22 cellular contexts compared by ENCODE assay signal in the genomic region with DNA sequence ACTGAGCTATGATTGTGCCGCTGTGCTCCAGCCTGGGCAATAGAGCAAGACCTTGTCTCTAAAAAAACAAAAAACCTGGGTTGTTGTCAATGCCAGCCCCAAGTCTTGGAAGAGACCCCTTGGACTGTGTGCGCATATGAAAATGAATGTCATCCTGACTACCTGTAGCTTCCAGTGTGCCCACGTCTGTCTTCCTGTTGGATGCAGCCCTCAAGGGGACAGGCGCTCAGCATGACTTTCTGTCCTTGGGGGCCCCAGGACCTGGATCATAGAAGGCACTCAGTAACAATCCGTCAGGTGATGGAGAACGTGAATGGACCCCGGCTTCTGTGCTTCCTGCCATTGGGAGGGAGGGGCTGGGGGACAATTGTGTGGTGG. TPM values are rescaled to one million over a fixed set of nuclear protein-coding genes. Genes with fewer than 3 reads are reported as not detected.
DNase-seq lines count a peak whose midpoint lies in the region; ATAC-seq and TF ChIP-seq lines count a peak whose summit lies in the region.
"Had no signal": no experiment of that assay in that cellular context is flagged by ENCODE, and none has a peak within 500 bp of the region (broad histone marks: within the 10 kb centered on the region; RNA-seq: fewer than 3 reads in every experiment).

No MANE protein-coding gene starts in this region.

- no peaks in the 10 kb centered on the region for H3K9me3 Mint-ChIP-seq in activated CD4-positive, alpha-beta memory T cell treated with anti-CD3 and anti-CD28 coated beads, Interleukin-2, amount 10 ng/mL, durations not matched to agents 7 days and 5 days
- H3K9me3 Mint-ChIP-seq in activated CD4-positive, alpha-beta memory T cell treated with anti-CD3 and anti-CD28 coated beads for 36 hours = no peaks in the 10 kb centered on the region
- H3K9me3 Mint-ChIP-seq: CD8-positive, alpha-beta memory T cell had no signal

- H3K36me3 ChIP-seq in right atrium auricular region (no peaks in the 10 kb centered on the region), lung (ENCODE audit: control insufficient read depth in 2 of 2, insufficient read depth in 2 of 2, low read length in 2 of 2) (no peaks in the 10 kb centered on the region)
- H3K36me3 ChIP-seq: Peyer's patch had no signal

- CTCF ChIA-PET in activated CD4-positive, alpha-beta memory T cell treated with anti-CD3 and anti-CD28 coated beads, Interleukin-2, amount 10 ng/mL, durations not matched to agents 7 days and 5 days (lab: Charles Lee) = interaction anchor here (0.6 kb wide), 1 partner anchor 23 kb away, joined by 3 read pairs; no protein-coding TSS in a partner anchor
- CTCF ChIA-PET in activated CD4-positive, alpha-beta memory T cell treated with anti-CD3 and anti-CD28 coated beads for 36 hours (lab: Charles Lee) = interaction anchor here (0.6 to 1.0 kb wide), 2 partner anchors 13 to 25 kb away, joined by 3 read pairs; no protein-coding TSS in a partner anchor

- peaks cover 12% of the 10 kb centered on the region for H3K27me3 Mint-ChIP-seq in activated CD4-positive, alpha-beta memory T cell treated with anti-CD3 and anti-CD28 coated beads, Interleukin-2, amount 10 ng/mL, durations not matched to agents 7 days and 5 days
- peaks cover 22% of the 10 kb centered on the region for H3K27me3 Mint-ChIP-seq in activated CD4-positive, alpha-beta memory T cell treated with anti-CD3 and anti-CD28 coated beads for 36 hours

- H3K4me1 ChIP-seq in right atrium auricular region = peaks cover 0 to 7% of the 10 kb centered on the region in 2 donors
- H3K4me1 ChIP-seq in lung (ENCODE audit: control insufficient read depth in 2 of 2, insufficient read depth in 2 of 2, low read length in 2 of 2) = peaks cover 0 to 3% of the 10 kb centered on the region in 2 donors

- peak; percentile 14 for DNase-seq in activated CD4-positive, alpha-beta memory T cell treated with anti-CD3 and anti-CD28 coated beads, Interleukin-2, amount 10 ng/mL, durations not matched to agents 7 days and 5 days
- DNase-seq in activated CD4-positive, alpha-beta memory T cell treated with anti-CD3 and anti-CD28 coated beads for 36 hours = no peak
- peak; percentile 43 for DNase-seq in right atrium auricular region (ENCODE audit: low spot score)
- DNase-seq in cardiac septum (ENCODE audit: low spot score) = no peak
- peak; percentile 10 for DNase-seq in lung (ENCODE audit: low spot score)
- no peak for DNase-seq in central memory CD4-positive, alpha-beta T cell
- DNase-seq in NCI-H524 (lab: John Stamatoyannopoulos, UW) = no peak
- DNase-seq: Calu3; CD8-positive, alpha-beta memory T cell; Karpas-422; NCI-H1105 treated with DMSO at 0.1 percent for 48 hours; NCI-H2029 treated with DMSO at 0.1 percent for 48 hours; NCI-H345; NCI-H524 treated with DMSO at 0.1 percent for 48 hours; NCI-H82; Peyer's patch had no signal

- no peaks in the 10 kb centered on the region for H3K9me3 ChIP-seq in right atrium auricular region
- no peaks in the 10 kb centered on the region for H3K9me3 ChIP-seq in lung (ENCODE audit: control insufficient read depth in 2 of 2, insufficient read depth in 1 of 2, low read length in 1 of 2)
- H3K9me3 ChIP-seq: Peyer's patch had no signal

- POLR2A ChIA-PET in activated CD4-positive, alpha-beta memory T cell treated with anti-CD3 and anti-CD28 coated beads, Interleukin-2, amount 10 ng/mL, durations not matched to agents 7 days and 5 days (lab: Charles Lee) = no interaction called here
- POLR2A ChIA-PET in activated CD4-positive, alpha-beta memory T cell treated with anti-CD3 and anti-CD28 coated beads for 36 hours (lab: Charles Lee) = interaction anchor here (1.2 kb wide), 1 partner anchor 9 kb away, joined by 3 read pairs; the partner anchor contains the start of gene PRF1

- no peak overlapping the region for H3K4me3 ChIP-seq in right atrium auricular region
- no peak overlapping the region for H3K4me3 ChIP-seq in lung
- H3K4me3 ChIP-seq: Peyer's patch had no signal

- H3K27ac ChIP-seq in right atrium auricular region = no peak overlapping the region
- H3K27ac ChIP-seq in lung (ENCODE audit: low read depth in 1 of 2, low read length in 1 of 2) = no peak overlapping the region
- H3K27ac ChIP-seq: 22Rv1, C4-2B, Peyer's patch had no signal

- H3K27ac Mint-ChIP-seq in activated CD4-positive, alpha-beta memory T cell treated with anti-CD3 and anti-CD28 coated beads, Interleukin-2, amount 10 ng/mL, durations not matched to agents 7 days and 5 days = no peak overlapping the region
- H3K27ac Mint-ChIP-seq in activated CD4-positive, alpha-beta memory T cell treated with anti-CD3 and anti-CD28 coated beads for 36 hours = no peak overlapping the region

- no peak overlapping the region for H3K4me3 Mint-ChIP-seq in activated CD4-positive, alpha-beta memory T cell treated with anti-CD3 and anti-CD28 coated beads, Interleukin-2, amount 10 ng/mL, durations not matched to agents 7 days and 5 days
- H3K4me3 Mint-ChIP-seq in activated CD4-positive, alpha-beta memory T cell treated with anti-CD3 and anti-CD28 coated beads for 36 hours = no peak overlapping the region

- ATAC-seq in lung (ENCODE audit: insufficient read depth, low FRiP score) (no peak), HG02885 (IDR thresholded peaks at IDR 0.05; ENCODE audit: poor library complexity, unreplicated experiment) (no peak)

- WGBS in lung, 2 donors = 87 to 94% methylated on average over 7 of the region's 7 CpGs

- intact Hi-C loops in activated CD4-positive, alpha-beta memory T cell treated with anti-CD3 and anti-CD28 coated beads for 36 hours (cut with micrococcal nuclease) = no loop called here
- intact Hi-C loops in cardiac septum (cut with DNase I) = no loop called here

- H3K4me1 Mint-ChIP-seq in activated CD4-positive, alpha-beta memory T cell treated with anti-CD3 and anti-CD28 coated beads, Interleukin-2, amount 10 ng/mL, durations not matched to agents 7 days and 5 days = peaks cover 12% of the 10 kb centered on the region
- no peaks in the 10 kb centered on the region for H3K4me1 Mint-ChIP-seq in activated CD4-positive, alpha-beta memory T cell treated with anti-CD3 and anti-CD28 coated beads for 36 hours (ENCODE audit: low read depth)

- TF ChIP-seq CTCF in right atrium auricular region (IDR thresholded peaks at IDR 0.05) (no peak), lung (IDR thresholded peaks at IDR 0.05; ENCODE audit: control extremely low read depth, extremely low read depth) (no peak)

- H3K27me3 ChIP-seq in right atrium auricular region (no peaks in the 10 kb centered on the region), lung (ENCODE audit: control insufficient read depth, insufficient read depth) (no peaks in the 10 kb centered on the region)
- H3K27me3 ChIP-seq: Peyer's patch had no signal

- H3K36me3 Mint-ChIP-seq in activated CD4-positive, alpha-beta memory T cell treated with anti-CD3 and anti-CD28 coated beads, Interleukin-2, amount 10 ng/mL, durations not matched to agents 7 days and 5 days (ENCODE audit: low read depth) = peaks cover 18% of the 10 kb centered on the region
- H3K36me3 Mint-ChIP-seq in activated CD4-positive, alpha-beta memory T cell treated with anti-CD3 and anti-CD28 coated beads for 36 hours = peaks cover 8% of the 10 kb centered on the region

RNA-seq across cellular contexts. Expression of gene PRF1, which starts 9.0 kb away (rescaled TPM):
- total RNA-seq in activated CD4-positive, alpha-beta memory T cell treated with anti-CD3 and anti-CD28 coated beads, Interleukin-2, amount 10 ng/mL, durations not matched to agents 7 days and 5 days = 100 to 1,000 TPM; 136 to 141 TPM
- total RNA-seq in activated CD4-positive, alpha-beta memory T cell treated with anti-CD3 and anti-CD28 coated beads for 36 hours = 10 to 100 TPM; 32.4 to 32.6 TPM
- total RNA-seq in right atrium auricular region (1 to 10 TPM; 1.1 to 1.4 TPM), cardiac septum (1.2 TPM), lung (1 to 10 TPM; 5.1 to 9.4 TPM)
- polyA plus RNA-seq in lung = 10 to 100 TPM in 1 of 2 donors, 1 to 10 TPM in 1; 3.2 to 11.5 TPM
- total RNA-seq: Calu3, Daoy, H1, M059J had no signal

Comparison
In these comparisons a context has a peak if more than half of its experiments do, and no peak if none do; other contexts are left out.
1. DNase-seq: peak in activated CD4-positive, alpha-beta memory T cell treated with anti-CD3 and anti-CD28 coated beads, Interleukin-2, amount 10 ng/mL, durations not matched to agents 7 days and 5 days (single experiment), right atrium auricular region (single experiment) and lung (single experiment); none in activated CD4-positive, alpha-beta memory T cell treated with anti-CD3 and anti-CD28 coated beads for 36 hours (single experiment), cardiac septum (single experiment), central memory CD4-positive, alpha-beta T cell (single experiment) and NCI-H524 (0 of 2).
2. RNA of gene PRF1, which starts 9.0 kb away (total RNA-seq): 136 to 141 TPM in activated CD4-positive, alpha-beta memory T cell treated with anti-CD3 and anti-CD28 coated beads, Interleukin-2, amount 10 ng/mL, durations not matched to agents 7 days and 5 days; 32.4 to 32.6 TPM in activated CD4-positive, alpha-beta memory T cell treated with anti-CD3 and anti-CD28 coated beads for 36 hours, 5.1 to 9.4 TPM in lung, 1.1 to 1.4 TPM in right atrium auricular region and 1.2 TPM in cardiac septum (single experiment); every median in the first group is over 4 times any median in the second.